ENCODE assay signal across 11 cellular contexts in the genomic region with DNA sequence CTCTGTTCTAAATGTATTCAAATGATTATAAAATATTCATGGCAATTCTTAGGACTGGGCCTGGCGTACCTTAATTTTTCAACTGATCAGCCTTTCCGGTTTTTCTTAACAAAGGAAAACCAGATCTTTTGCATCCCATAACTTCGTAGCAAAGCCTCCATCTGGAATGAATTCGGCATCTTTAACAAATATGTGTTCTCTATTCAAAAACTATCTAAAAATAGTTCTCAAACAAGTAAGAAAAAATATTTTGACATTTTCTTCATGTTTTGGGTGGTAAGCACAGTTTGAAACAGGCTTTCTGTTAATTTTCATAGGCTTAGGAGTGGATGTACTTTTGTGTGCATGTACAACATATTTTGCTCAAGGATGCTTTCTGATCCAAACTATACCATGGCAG. TPM values are rescaled to one million over a fixed set of nuclear protein-coding genes. Genes with fewer than 3 reads are reported as not detected.
DNase-seq lines count a peak whose midpoint lies in the region; ATAC-seq and TF ChIP-seq lines count a peak whose summit lies in the region.
"Had no signal": no experiment of that assay in that cellular context is flagged by ENCODE, and none has a peak within 500 bp of the region (broad histone marks: within the 10 kb centered on the region; RNA-seq: fewer than 3 reads in every experiment).

No MANE protein-coding gene starts in this region.

- H3K36me3 ChIP-seq in GM23338 (ENCODE audit: insufficient read depth) = no peaks in the 10 kb centered on the region
- no peaks in the 10 kb centered on the region for H3K36me3 ChIP-seq in body of pancreas (replicated peaks in 1 of 2; ENCODE audit: insufficient read depth in 1 of 2, low read depth in 2 of 2)

- 0 out of 2 replicates have a peak overlapping the region, but pooled peaks have one; percentile 0 for H3K4me2 ChIP-seq in GM23338

- H3K4me1 Mint-ChIP-seq in GM23338 = peaks cover 28% of the 10 kb centered on the region
- H3K4me1 Mint-ChIP-seq in stimulated activated effector memory CD8-positive, alpha-beta T cell treated with anti-CD3 and anti-CD28 coated beads, Interleukin-12 subunit alpha, Interleukin-12 subunit beta, amount 100 ng/mL, for 72 hours = no peaks in the 10 kb centered on the region

- no peak for TF ChIP-seq POLR2A in body of pancreas (IDR thresholded peaks at IDR 0.05)

- peak overlapping the region; percentile 81 for H3K27ac Mint-ChIP-seq in GM23338
- H3K27ac Mint-ChIP-seq in stimulated activated effector memory CD8-positive, alpha-beta T cell treated with anti-CD3 and anti-CD28 coated beads, Interleukin-12 subunit alpha, Interleukin-12 subunit beta, amount 100 ng/mL, for 72 hours = no peak overlapping the region

- H3K27me3 ChIP-seq in GM23338 (ENCODE audit: insufficient read depth) = no peaks in the 10 kb centered on the region
- H3K27me3 ChIP-seq in body of pancreas = no peaks in the 10 kb centered on the region
- H3K27me3 ChIP-seq in right cardiac atrium (ENCODE audit: control insufficient read depth, insufficient read depth) = no peaks in the 10 kb centered on the region

- DNase-seq in GM23338 (ENCODE audit: low spot score) (no peak), body of pancreas (no peak), right cardiac atrium (no peak), RKO (ENCODE audit: low spot score) (no peak), retina (no peak)
- DNase-seq in activated CD4-positive, alpha-beta T cell treated with anti-CD3 and anti-CD28 coated beads, Interleukin-2, amount 50 U/mL, for 48 hours = no peak
- no peak for DNase-seq in stimulated activated effector memory CD8-positive, alpha-beta T cell treated with anti-CD3 and anti-CD28 coated beads, Interleukin-12 subunit alpha, Interleukin-12 subunit beta, amount 100 ng/mL, for 72 hours (ENCODE audit: low spot score in 2 of 2)
- DNase-seq: activated CD4-positive, CD25-positive, alpha-beta regulatory T cell; activated naive CD4-positive, alpha-beta T cell treated with anti-CD3 and anti-CD28 coated beads, Interleukin-2, amount 50 U/mL, for 16 hours had no signal

- H3K4me1 ChIP-seq in GM23338 (ENCODE audit: insufficient read depth) = peaks cover 22% of the 10 kb centered on the region
- no peaks in the 10 kb centered on the region for H3K4me1 ChIP-seq in body of pancreas
- peaks cover 3% of the 10 kb centered on the region for H3K4me1 ChIP-seq in right cardiac atrium (ENCODE audit: control insufficient read depth, insufficient read depth, low read length)

- no peaks in the 10 kb centered on the region for H4K20me1 ChIP-seq in GM23338 (replicated peaks; ENCODE audit: insufficient read depth)

- no peaks in the 10 kb centered on the region for H3K36me3 Mint-ChIP-seq in GM23338 (ENCODE audit: low read depth)
- H3K36me3 Mint-ChIP-seq in stimulated activated effector memory CD8-positive, alpha-beta T cell treated with anti-CD3 and anti-CD28 coated beads, Interleukin-12 subunit alpha, Interleukin-12 subunit beta, amount 100 ng/mL, for 72 hours = no peaks in the 10 kb centered on the region

- intact Hi-C loops in body of pancreas (cut with DNase I) = no loop called here
- intact Hi-C loops in right cardiac atrium (cut with DNase I) = loop anchor here in 1 of 4 donors (10.0 kb wide), 1 partner anchor 51 kb away; the partner anchor contains the start of gene RBMS3

- H2AFZ ChIP-seq in GM23338 = no peak overlapping the region

- no peak overlapping the region; the same call in 1 of the 2 replicates for H3K27ac ChIP-seq in GM23338 (ENCODE audit: low read depth)
- peak overlapping the region in 3 of 4 donors; percentile 45 to 74 (median 56) for H3K27ac ChIP-seq in body of pancreas
- H3K27ac ChIP-seq in right cardiac atrium (ENCODE audit: low read length) = peak overlapping the region; percentile 57
- H3K27ac ChIP-seq in skin epidermis = peak overlapping the region in 18 of 21 experiments; percentile 11 to 85 (median 72)

- TF ChIP-seq CTCF in GM23338 (conservative IDR thresholded peaks at IDR 0.05; ENCODE audit: low read depth in 2 of 2) (no peak), body of pancreas (IDR thresholded peaks at IDR 0.05) (no peak)

- H3K27me3 Mint-ChIP-seq in GM23338 (ENCODE audit: insufficient read depth, low read depth, poor library complexity) = peaks cover 3% of the 10 kb centered on the region

- no peak overlapping the region for H3K4me3 Mint-ChIP-seq in GM23338
- no peak overlapping the region for H3K4me3 Mint-ChIP-seq in stimulated activated effector memory CD8-positive, alpha-beta T cell treated with anti-CD3 and anti-CD28 coated beads, Interleukin-12 subunit alpha, Interleukin-12 subunit beta, amount 100 ng/mL, for 72 hours

- no peaks in the 10 kb centered on the region for H3F3A ChIP-seq in GM23338 (replicated peaks; ENCODE audit: low read depth)

- H3K9me3 ChIP-seq in body of pancreas (no peaks in the 10 kb centered on the region), right cardiac atrium (ENCODE audit: control insufficient read depth, low read length) (no peaks in the 10 kb centered on the region)
- H3K9me3 ChIP-seq: mucosa of descending colon had no signal

- no peak for ATAC-seq in GM23338
- ATAC-seq in body of pancreas = no peak
- no peak for ATAC-seq in right cardiac atrium
- no peak for ATAC-seq in stimulated activated effector memory CD8-positive, alpha-beta T cell treated with anti-CD3 and anti-CD28 coated beads, Interleukin-12 subunit alpha, Interleukin-12 subunit beta, amount 100 ng/mL, for 72 hours

- H3K4me3 ChIP-seq in GM23338 = no peak overlapping the region
- H3K4me3 ChIP-seq in body of pancreas = no peak overlapping the region
- peak overlapping the region; percentile 47 for H3K4me3 ChIP-seq in right cardiac atrium (ENCODE audit: low read length)
- peak overlapping the region in 3 of 7 experiments; percentile 0 to 7 (median 3) for H3K4me3 ChIP-seq in skin epidermis
- H3K4me3 ChIP-seq: mucosa of descending colon had no signal

- no peaks in the 10 kb centered on the region for H3K9me2 ChIP-seq in GM23338 (ENCODE audit: insufficient read depth)

- H3K9me3 Mint-ChIP-seq in GM23338 = no peaks in the 10 kb centered on the region
- peaks cover 2% of the 10 kb centered on the region for H3K9me3 Mint-ChIP-seq in stimulated activated effector memory CD8-positive, alpha-beta T cell treated with anti-CD3 and anti-CD28 coated beads, Interleukin-12 subunit alpha, Interleukin-12 subunit beta, amount 100 ng/mL, for 72 hours

- no peaks in the 10 kb centered on the region for H3K79me2 ChIP-seq in GM23338 (replicated peaks; ENCODE audit: insufficient read depth)

- WGBS in body of pancreas, 2 donors = 58 to 66% methylated on average over 4 of the region's 4 CpGs
- 20% methylated on average over 4 of the region's 4 CpGs for WGBS in right cardiac atrium

TF ChIP-seq in GM23338, 12 proteins besides CTCF, POLR2A, EP300 and RAD21 (continues in another document):
- TF ChIP-seq ETS1 (IDR thresholded peaks at IDR 0.05) (no peak), ZNF331 (CRISPR knock-in tag; IDR thresholded peaks at IDR 0.05; ENCODE audit: low read depth) (no peak), STAT1 (IDR thresholded peaks at IDR 0.05; ENCODE audit: unreplicated experiment) (no peak), EZH2phosphoT487 (IDR thresholded peaks at IDR 0.05; ENCODE audit: unreplicated experiment) (no peak), EZH2 (IDR thresholded peaks at IDR 0.05; ENCODE audit: low read depth, unreplicated experiment) (no peak), ZNF114 (CRISPR knock-in tag; IDR thresholded peaks at IDR 0.05) (no peak), NANOG (IDR thresholded peaks at IDR 0.05; ENCODE audit: borderline replicate concordance) (no peak)

RNA-seq across cellular contexts. Expression of gene RBMS3, which starts 55.0 kb away (rescaled TPM):
- 3.2 and 5.5 TPM in 2 replicates for total RNA-seq in GM23338 (2014; rRNA removed; shearing (Covaris generic))
- polyA plus RNA-seq in GM23338 (2016; fragmentation: Nextera tagmentation; extraction: Ambion mirVana) = 4.4 and 7.4 TPM in 2 replicates
- total RNA-seq in body of pancreas = 10 to 100 TPM; 17.4 to 29.7 TPM
- 10 to 100 TPM; 51.4 to 66.7 (median 56.8) TPM for total RNA-seq in right cardiac atrium
- polyA plus RNA-seq in right cardiac atrium = 8.9 TPM
